24 cellular contexts compared by ENCODE assay signal in the genomic region with DNA sequence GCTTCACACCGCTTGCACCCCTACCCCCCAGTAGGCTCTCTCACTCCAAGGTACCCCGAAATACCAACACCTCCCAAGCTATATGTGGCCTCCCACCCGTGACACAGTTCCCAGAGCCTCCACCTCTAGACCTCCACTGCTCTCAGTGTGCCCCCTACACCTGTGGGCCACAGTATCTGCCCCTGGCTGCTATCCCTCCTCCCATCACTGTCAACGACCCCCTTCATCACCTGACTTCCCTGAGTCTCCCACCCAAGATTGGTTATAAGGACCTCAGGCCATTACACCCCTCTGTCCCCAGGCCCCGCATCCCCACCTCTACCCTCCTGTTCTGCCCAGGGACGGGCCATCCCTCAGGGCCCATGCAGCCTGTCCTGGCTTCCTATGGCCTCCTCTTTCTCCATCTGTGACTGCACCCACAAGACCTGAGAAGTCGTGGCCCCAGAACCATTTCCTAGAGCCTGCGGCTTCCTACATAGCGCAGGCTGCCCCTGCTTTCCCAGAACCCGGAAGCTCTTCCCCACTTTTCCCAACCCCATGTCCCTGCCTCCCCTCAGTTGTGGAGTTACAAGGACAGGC. TPM values are rescaled to one million over a fixed set of nuclear protein-coding genes. Genes with fewer than 3 reads are reported as not detected.
A peak's percentile ranks its signal among the peaks of the same experiment; 100 is the strongest.
DNase-seq lines count a peak whose midpoint lies in the region; ATAC-seq, FAIRE-seq and TF ChIP-seq lines count a peak whose summit lies in the region.
"Had no signal": no experiment of that assay in that cellular context is flagged by ENCODE, and none has a peak within 500 bp of the region (broad histone marks: within the 10 kb centered on the region; RNA-seq: fewer than 3 reads in every experiment).

No MANE protein-coding gene starts in this region.

- 89% methylated on average over 10 of the region's 10 CpGs for WGBS in prostate gland

- H3K27ac ChIP-seq in Peyer's patch (no peak overlapping the region), kidney (ENCODE audit: low read depth in 2 of 2, low read length in 2 of 2) (no peak overlapping the region), prostate gland (no peak overlapping the region)
- H3K27ac ChIP-seq: 22Rv1, GM23248, HL-60 had no signal

- H3K27me3 Mint-ChIP-seq in activated CD4-positive, alpha-beta T cell treated with anti-CD3 and anti-CD28 coated beads, Interleukin-2, amount 10 ng/mL, durations not matched to agents 24 days and 14 days: no peaks in the 10 kb centered on the region

- no peaks in the 10 kb centered on the region for H3K36me3 ChIP-seq in Peyer's patch
- no peaks in the 10 kb centered on the region for H3K36me3 ChIP-seq in kidney (ENCODE audit: control insufficient read depth in 1 of 2, insufficient read depth in 2 of 2, low read length in 2 of 2)
- H3K36me3 ChIP-seq in prostate gland: no peaks in the 10 kb centered on the region
- H3K36me3 ChIP-seq: BE2C had no signal

- H3K9ac ChIP-seq in kidney (ENCODE audit: low read length in 2 of 2): no peak overlapping the region
- H3K9ac ChIP-seq: GM23248 had no signal

- H3K27ac Mint-ChIP-seq in activated CD4-positive, alpha-beta T cell treated with anti-CD3 and anti-CD28 coated beads, Interleukin-2, amount 10 ng/mL, durations not matched to agents 24 days and 14 days: no peak overlapping the region
- H3K27ac Mint-ChIP-seq: CD8-positive, alpha-beta T cell; IgD-negative memory B cell had no signal

- ATAC-seq in GM19035 (IDR thresholded peaks at IDR 0.05; ENCODE audit: unreplicated experiment) (no peak), HG03442 (IDR thresholded peaks at IDR 0.05; ENCODE audit: unreplicated experiment) (no peak)
- ATAC-seq: CD8-positive, alpha-beta T cell had no signal

- TF ChIP-seq CTCF in Peyer's patch (IDR thresholded peaks at IDR 0.05) (no peak), kidney (IDR thresholded peaks at IDR 0.05; ENCODE audit: borderline replicate concordance, extremely low read depth, insufficient read depth) (no peak), prostate gland (IDR thresholded peaks at IDR 0.05) (no peak)

- H3K9me3 ChIP-seq in Peyer's patch (no peaks in the 10 kb centered on the region), kidney (ENCODE audit: control insufficient read depth in 1 of 2, low read length in 2 of 2) (no peaks in the 10 kb centered on the region), prostate gland (no peaks in the 10 kb centered on the region)
- H3K9me3 ChIP-seq: BE2C had no signal

- H3K4me3 ChIP-seq in Peyer's patch (no peak overlapping the region), kidney (ENCODE audit: low read length in 2 of 2) (no peak overlapping the region), prostate gland (no peak overlapping the region)
- H3K4me3 ChIP-seq: GM23248 had no signal

- FAIRE-seq in kidney (lab: Jason Lieb, UNC): no peak
- FAIRE-seq: D721Med had no signal

- intact Hi-C loops in activated CD4-positive, alpha-beta T cell treated with anti-CD3 and anti-CD28 coated beads, Interleukin-2, amount 10 ng/mL, durations not matched to agents 24 days and 14 days (cut with micrococcal nuclease): no loop called here
- intact Hi-C loops in kidney (cut with DNase I) (no loop called here), prostate gland (cut with DNase I) (no loop called here)

- H3K4me3 Mint-ChIP-seq in activated CD4-positive, alpha-beta T cell treated with anti-CD3 and anti-CD28 coated beads, Interleukin-2, amount 10 ng/mL, durations not matched to agents 24 days and 14 days: no peak overlapping the region
- H3K4me3 Mint-ChIP-seq: CD8-positive, alpha-beta T cell; IgD-negative memory B cell had no signal

- peak; percentile 0 for DNase-seq in activated CD4-positive, alpha-beta T cell treated with anti-CD3 and anti-CD28 coated beads for 48 hours
- DNase-seq in activated CD4-positive, alpha-beta T cell treated with anti-CD3 and anti-CD28 coated beads, Interleukin-2, amount 10 ng/mL, durations not matched to agents 24 days and 14 days: no peak
- DNase-seq in Peyer's patch (peak in 2 of 3 donors; percentile 16 to 18), kidney (peak; percentile 29), prostate gland (ENCODE audit: low spot score) (peak; percentile 2), DMS53 (lab: John Stamatoyannopoulos, UW) (no peak)
- DNase-seq: BE2C, DMS79 treated with DMSO at 0.1 percent for 48 hours, GM23248, HCEC 1CT, Kasumi-1, MM.1S, NCI-H1092 treated with DMSO at 0.1 percent for 48 hours, NCI-H1694, NCI-H2227 treated with DMSO at 0.1 percent for 48 hours, NCI-H524 had no signal

- H3K27me3 ChIP-seq in Peyer's patch: no peaks in the 10 kb centered on the region
- H3K27me3 ChIP-seq in prostate gland (replicated peaks; ENCODE audit: insufficient read depth): no peaks in the 10 kb centered on the region
- H3K27me3 ChIP-seq: BE2C had no signal

- no peaks in the 10 kb centered on the region for H3K4me1 Mint-ChIP-seq in activated CD4-positive, alpha-beta T cell treated with anti-CD3 and anti-CD28 coated beads, Interleukin-2, amount 10 ng/mL, durations not matched to agents 24 days and 14 days
- H3K4me1 Mint-ChIP-seq: IgD-negative memory B cell had no signal

- TF ChIP-seq POLR2A in Peyer's patch (IDR thresholded peaks at IDR 0.05) (no peak), prostate gland (IDR thresholded peaks at IDR 0.05) (no peak)

- H3K4me1 ChIP-seq in Peyer's patch (no peaks in the 10 kb centered on the region), kidney (ENCODE audit: control insufficient read depth in 1 of 2, insufficient read depth in 1 of 2, low read depth in 1 of 2, low read length in 2 of 2) (no peaks in the 10 kb centered on the region), prostate gland (replicated peaks) (no peaks in the 10 kb centered on the region)
- H3K4me1 ChIP-seq: BE2C had no signal

- H3K36me3 Mint-ChIP-seq in activated CD4-positive, alpha-beta T cell treated with anti-CD3 and anti-CD28 coated beads, Interleukin-2, amount 10 ng/mL, durations not matched to agents 24 days and 14 days (ENCODE audit: low read depth): no peaks in the 10 kb centered on the region
- H3K36me3 Mint-ChIP-seq: CD8-positive, alpha-beta T cell; IgD-negative memory B cell had no signal

- H3K9me3 Mint-ChIP-seq in activated CD4-positive, alpha-beta T cell treated with anti-CD3 and anti-CD28 coated beads, Interleukin-2, amount 10 ng/mL, durations not matched to agents 24 days and 14 days: no peaks in the 10 kb centered on the region
- H3K9me3 Mint-ChIP-seq: CD8-positive, alpha-beta T cell; IgD-negative memory B cell had no signal

RNA-seq across cellular contexts. Expression of a gene that starts 0.7 kb away (rescaled TPM):
- not detected in 2 replicates for total RNA-seq in activated CD4-positive, alpha-beta T cell treated with anti-CD3 and anti-CD28 coated beads, Interleukin-2, amount 10 ng/mL, durations not matched to agents 24 days and 14 days
- total RNA-seq in Peyer's patch: not detected
- total RNA-seq in kidney: 1.6 TPM
- polyA plus RNA-seq in kidney (ENCODE audit: insufficient read depth, low read depth, low replicate concordance): 1.0 TPM
- total RNA-seq in prostate gland: 10 to 100 TPM in 1 of 2 donors, not detected in 1; 13.1 TPM
- total RNA-seq: CD8-positive, alpha-beta T cell; G401; GM23248 had no signal
- polyA plus RNA-seq: GM23248, IgD-negative memory B cell had no signal

RNA-seq across cellular contexts. Expression of a gene that starts 44.7 kb away (rescaled TPM):
- 37.7 and 40.3 TPM in 2 replicates for total RNA-seq in activated CD4-positive, alpha-beta T cell treated with anti-CD3 and anti-CD28 coated beads, Interleukin-2, amount 10 ng/mL, durations not matched to agents 24 days and 14 days
- total RNA-seq in Peyer's patch (10 to 100 TPM; 10.2 to 41.3 (median 27.7) TPM), kidney (43.5 TPM), prostate gland (10 to 100 TPM; 23.0 to 31.7 TPM)
- 26.2 TPM for polyA plus RNA-seq in kidney (ENCODE audit: insufficient read depth, low read depth, low replicate concordance)

Comparison
In these comparisons a context has a peak if more than half of its experiments do, and no peak if none do; other contexts are left out.
1. DNase-seq: peak in activated CD4-positive, alpha-beta T cell treated with anti-CD3 and anti-CD28 coated beads for 48 hours (single experiment), Peyer's patch (2 of 3), kidney (single experiment) and prostate gland (single experiment); none in activated CD4-positive, alpha-beta T cell treated with anti-CD3 and anti-CD28 coated beads, Interleukin-2, amount 10 ng/mL, durations not matched to agents 24 days and 14 days (single experiment) and DMS53 (single experiment).